ENCODE assay signal across 1 cellular context in genomic region chr10:97528876-97529275, GRCh38. TPM values are rescaled to one million over a fixed set of nuclear protein-coding genes. Genes with fewer than 3 reads are reported as not detected.
"Had no signal": no experiment of that assay in that cellular context is flagged by ENCODE, and none has a peak within 500 bp of the region (broad histone marks: within the 10 kb centered on the region; RNA-seq: fewer than 3 reads in every experiment).

No MANE protein-coding gene starts in this region.

RNA-seq across cellular contexts. Expression of gene ANKRD2, which starts 43.7 kb away (rescaled TPM):
- total RNA-seq: M059J had no signal
